8 cellular contexts compared by ENCODE assay signal in the genomic region with DNA sequence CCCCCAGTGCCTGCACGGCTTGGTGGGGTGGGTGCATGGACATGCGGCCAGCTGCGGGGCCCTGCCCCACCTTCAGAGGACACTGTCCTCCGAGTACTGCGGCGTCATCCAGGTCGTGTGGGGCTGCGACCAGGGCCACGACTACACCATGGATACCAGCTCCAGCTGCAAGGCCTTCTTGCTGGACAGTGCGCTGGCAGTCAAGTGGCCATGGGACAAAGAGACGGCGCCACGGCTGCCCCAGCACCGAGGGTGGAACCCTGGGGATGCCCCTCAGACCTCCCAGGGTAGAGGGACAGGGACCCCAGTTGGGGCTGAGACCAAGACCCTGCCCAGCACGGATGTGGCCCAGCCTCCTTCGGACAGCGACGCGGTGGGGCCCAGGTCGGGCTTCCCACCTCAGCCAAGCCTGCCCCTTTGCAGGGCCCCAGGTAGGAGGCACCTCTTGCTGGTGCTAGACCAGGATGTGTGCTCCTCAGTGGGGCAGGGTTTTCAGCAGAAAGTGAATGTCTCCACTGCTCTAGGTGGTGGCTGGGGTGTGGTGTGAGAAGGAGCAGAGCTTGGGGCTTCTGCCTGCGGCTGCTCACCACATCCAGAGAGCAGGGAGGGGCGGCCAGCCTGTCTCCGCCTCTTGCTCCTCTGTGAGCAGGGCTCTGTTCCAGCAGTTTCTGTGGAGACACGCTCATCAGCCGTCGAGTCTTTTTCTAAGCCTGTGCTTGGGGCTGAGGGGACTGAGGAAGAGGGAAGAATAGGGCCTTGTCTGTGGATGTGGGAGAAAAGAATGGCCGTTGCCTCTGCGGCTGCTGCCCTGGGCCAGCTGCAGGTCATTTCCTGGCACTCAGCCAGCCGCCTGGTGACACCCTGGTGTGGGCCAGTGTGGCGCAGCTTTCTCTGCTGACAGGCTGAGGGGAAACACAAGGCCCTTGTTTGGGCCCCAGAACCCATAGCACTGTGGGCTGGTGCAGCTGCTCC. TPM values are rescaled to one million over a fixed set of nuclear protein-coding genes. Genes with fewer than 3 reads are reported as not detected.
DNase-seq lines count a peak whose midpoint lies in the region; ATAC-seq and TF ChIP-seq lines count a peak whose summit lies in the region.

No MANE protein-coding gene starts in this region.

- H4K20me1 ChIP-seq in neural progenitor cell (ENCODE audit: low read depth): peaks cover 31% of the 10 kb centered on the region

- H3F3A ChIP-seq in neural progenitor cell (ENCODE audit: low read depth): peaks cover 29% of the 10 kb centered on the region

- H3K36me3 ChIP-seq in duodenal mucosa (ENCODE audit: control insufficient read depth in 1 of 2, insufficient read depth in 2 of 2, low read length in 2 of 2) (peaks cover 24 to 44% of the 10 kb centered on the region in 2 donors), neural progenitor cell (no peaks in the 10 kb centered on the region)

- peaks cover 28% of the 10 kb centered on the region for H3K4me1 Mint-ChIP-seq in neural progenitor cell

- H3K4me3 Mint-ChIP-seq in neural progenitor cell: peak overlapping the region; percentile 81

- no peak for ATAC-seq in GM18505 (IDR thresholded peaks at IDR 0.05; ENCODE audit: unreplicated experiment)
- ATAC-seq in HG03139 (IDR thresholded peaks at IDR 0.05; ENCODE audit: unreplicated experiment): no peak
- no peak for ATAC-seq in GM19035 (IDR thresholded peaks at IDR 0.05; ENCODE audit: unreplicated experiment)
- ATAC-seq in GM21737 (IDR thresholded peaks at IDR 0.05; ENCODE audit: unreplicated experiment): no peak

- peak overlapping the region; percentile 78 to 82 for H3K4me3 ChIP-seq in duodenal mucosa (ENCODE audit: low read depth in 1 of 2, low read length in 2 of 2)
- no peak overlapping the region for H3K4me3 ChIP-seq in neural progenitor cell

- no peaks in the 10 kb centered on the region for H3K27me3 ChIP-seq in duodenal mucosa (ENCODE audit: control insufficient read depth in 1 of 2, insufficient read depth in 2 of 2, low read length in 2 of 2)
- peaks cover 44% of the 10 kb centered on the region for H3K27me3 ChIP-seq in neural progenitor cell

- H2AFZ ChIP-seq in neural progenitor cell (replicated peaks): no peak overlapping the region

- DNase-seq in activated CD8-positive, alpha-beta memory T cell treated with anti-CD3 and anti-CD28 coated beads for 1 hour (ENCODE audit: extremely low read depth in 1 of 2, low read depth in 1 of 2): peak; percentile 64 to 77
- DNase-seq in neural progenitor cell (ENCODE audit: low spot score): no peak
- DNase-seq in NCI-H69 (lab: John Stamatoyannopoulos, UW): no peak

- H3K4me1 ChIP-seq in duodenal mucosa (ENCODE audit: control insufficient read depth in 1 of 2, insufficient read depth in 2 of 2, low read length in 2 of 2): peaks cover 27 to 41% of the 10 kb centered on the region in 2 donors
- H3K4me1 ChIP-seq in neural progenitor cell: peaks cover 9% of the 10 kb centered on the region

- no peaks in the 10 kb centered on the region for H3K9me3 ChIP-seq in duodenal mucosa (ENCODE audit: control insufficient read depth in 1 of 2, low read length in 2 of 2)
- H3K9me3 ChIP-seq in neural progenitor cell (ENCODE audit: low read depth): no peaks in the 10 kb centered on the region

- no peak overlapping the region for H3K4me2 ChIP-seq in neural progenitor cell

- H3K36me3 Mint-ChIP-seq in neural progenitor cell: peaks cover 15% of the 10 kb centered on the region

- TF ChIP-seq POLR2A in GM18505 (IDR thresholded peaks at IDR 0.05; ENCODE audit: borderline replicate concordance, extremely low read depth, insufficient read depth, insufficient read length): peak; percentile 14

- H3K27ac Mint-ChIP-seq in neural progenitor cell: no peak overlapping the region

- no peaks in the 10 kb centered on the region for H3K79me2 ChIP-seq in neural progenitor cell (ENCODE audit: low read depth)

- no peaks in the 10 kb centered on the region for H3K9me3 Mint-ChIP-seq in neural progenitor cell

- no peak for TF ChIP-seq CTCF in neural progenitor cell (IDR thresholded peaks at IDR 0.05)

- H3K27ac ChIP-seq in duodenal mucosa (ENCODE audit: low read depth, low read length) (no peak overlapping the region), neural progenitor cell (no peak overlapping the region)

- H3K9ac ChIP-seq in duodenal mucosa (ENCODE audit: low read depth in 1 of 2, low read length in 2 of 2) (peak overlapping the region; percentile 71 to 76), neural progenitor cell (no peak overlapping the region)

- H3K27me3 Mint-ChIP-seq in neural progenitor cell (ENCODE audit: insufficient read depth, low read depth): peaks cover 15% of the 10 kb centered on the region

RNA-seq across cellular contexts. Expression of gene ZNF276, which starts 2.2 kb away (rescaled TPM):
- 8.4 and 21.7 TPM in 2 replicates for total RNA-seq in neural progenitor cell (ENCODE audit: low replicate concordance)

RNA-seq across cellular contexts. Expression of gene VPS9D1, which starts 2.9 kb away (rescaled TPM):
- total RNA-seq in neural progenitor cell (ENCODE audit: low replicate concordance): 1.6 and 4.7 TPM in 2 replicates

RNA-seq across cellular contexts. Expression of gene SPATA2L, which starts 22.1 kb away (rescaled TPM):
- total RNA-seq in neural progenitor cell (ENCODE audit: low replicate concordance): 7.6 and 13.2 TPM in 2 replicates

RNA-seq across cellular contexts. Expression of gene CDK10, which starts 37.1 kb away (rescaled TPM):
- 75.6 and 107 TPM in 2 replicates for total RNA-seq in neural progenitor cell (ENCODE audit: low replicate concordance)

Comparison
In these comparisons a context has a peak if more than half of its experiments do, and no peak if none do; other contexts are left out.
1. DNase-seq: peak in activated CD8-positive, alpha-beta memory T cell treated with anti-CD3 and anti-CD28 coated beads for 1 hour (2 of 2); none in neural progenitor cell (single experiment) and NCI-H69 (single experiment).